Comparison of ENCODE assay signal across 26 cellular contexts in the genomic region with DNA sequence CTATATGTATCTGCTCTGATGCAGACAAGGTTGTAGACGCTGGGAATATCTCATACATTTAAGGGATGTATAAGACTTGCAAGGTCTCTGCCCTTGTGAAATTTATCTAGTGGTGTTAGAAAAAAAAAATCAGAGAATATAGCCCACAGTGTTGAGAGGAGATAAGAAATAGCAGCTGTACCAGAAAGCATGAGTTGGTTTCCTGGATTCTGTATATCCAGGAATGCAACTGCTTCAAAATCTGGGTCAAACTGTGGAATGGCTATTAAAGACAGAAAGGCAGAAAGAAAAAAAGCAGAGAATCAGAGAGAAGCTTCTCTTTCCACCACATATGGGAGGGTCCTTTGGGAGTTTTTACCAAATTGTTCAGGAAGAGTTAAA. TPM values are rescaled to one million over a fixed set of nuclear protein-coding genes. Genes with fewer than 3 reads are reported as not detected.
DNase-seq lines count a peak whose midpoint lies in the region; ATAC-seq and TF ChIP-seq lines count a peak whose summit lies in the region.
"Had no signal": no experiment of that assay in that cellular context is flagged by ENCODE, and none has a peak within 500 bp of the region (broad histone marks: within the 10 kb centered on the region; RNA-seq: fewer than 3 reads in every experiment).

No MANE protein-coding gene starts in this region.

- peaks cover 2% of the 10 kb centered on the region for H3K4me1 ChIP-seq in mesenchymal stem cell (ENCODE audit: control insufficient read depth, insufficient read depth, low read depth, low read length)
- H3K4me1 ChIP-seq in upper lobe of right lung, result peaks cover 15% of the 10 kb centered on the region
- H3K4me1 ChIP-seq: parathyroid adenoma had no signal

- H2BK5ac ChIP-seq in mesenchymal stem cell (ENCODE audit: low read depth, low read length, poor library complexity, severe bottlenecking), result no peak overlapping the region

- H3K23ac ChIP-seq in mesenchymal stem cell (ENCODE audit: low read length in 2 of 2), result no peak overlapping the region

- intact Hi-C loops in upper lobe of right lung (cut with DNase I), result no loop called here

- H3K36me3 ChIP-seq in mesenchymal stem cell (ENCODE audit: control insufficient read depth in 1 of 2, insufficient read depth in 2 of 2, low read depth in 1 of 2, low read length in 2 of 2) (no peaks in the 10 kb centered on the region), upper lobe of right lung (no peaks in the 10 kb centered on the region)
- H3K36me3 ChIP-seq: heart right ventricle, MG63 had no signal

- no peak overlapping the region for H3K4me2 ChIP-seq in mesenchymal stem cell (ENCODE audit: low read length, poor library complexity, severe bottlenecking)

- H4K91ac ChIP-seq in mesenchymal stem cell (ENCODE audit: low read length), result no peak overlapping the region

- H3K4me3 ChIP-seq in mesenchymal stem cell (ENCODE audit: insufficient read depth in 1 of 2, low read depth in 1 of 2, low read length in 2 of 2) (no peak overlapping the region), upper lobe of right lung (no peak overlapping the region)
- H3K4me3 ChIP-seq: heart right ventricle, lung, MG63 had no signal

- H2BK12ac ChIP-seq in mesenchymal stem cell (ENCODE audit: low read length in 2 of 2), result no peak overlapping the region

- H3K9ac ChIP-seq in mesenchymal stem cell (ENCODE audit: low read length), result no peak overlapping the region
- H3K9ac ChIP-seq: parathyroid adenoma had no signal

- no peak overlapping the region for H3K4ac ChIP-seq in mesenchymal stem cell (ENCODE audit: low read depth in 1 of 2, low read length in 2 of 2)

- H3K18ac ChIP-seq in mesenchymal stem cell (ENCODE audit: low read depth in 1 of 2, low read length in 2 of 2), result no peak overlapping the region

- DNase-seq in AG08395 (ENCODE audit: low spot score), result peak; percentile 7
- peak; percentile 13 for DNase-seq in OCI-M1 (lab: John Stamatoyannopoulos, UW)
- peak; percentile 71 for DNase-seq in dermis blood vessel endothelial cell
- peak; percentile 71 for DNase-seq in mesenchymal stem cell
- no peak for DNase-seq in upper lobe of right lung
- DNase-seq in SIG-M5 treated with dmso at 0.1 percent for 504 hours (lab: John Stamatoyannopoulos, UW; ENCODE audit: unreplicated experiment), result no peak
- DNase-seq in SKM-1 treated with dmso at 0.1 percent for 144 hours (lab: John Stamatoyannopoulos, UW; ENCODE audit: unreplicated experiment), result no peak
- DNase-seq: activated CD4-positive, alpha-beta T cell treated with anti-CD3 and anti-CD28 coated beads for 48 hours; activated CD8-positive, alpha-beta memory T cell treated with anti-CD3 and anti-CD28 coated beads, Interleukin-2, amount 10 ng/mL, durations not matched to agents 7 days and 5 days; activated naive CD8-positive, alpha-beta T cell treated with anti-CD3 and anti-CD28 coated beads, Interleukin-2, amount 10 ng/mL, durations not matched to agents 7 days and 5 days; CD4-positive, CD25-positive, alpha-beta regulatory T cell; central memory CD4-positive, alpha-beta T cell; GDM1; heart right ventricle; MG63; naive B cell; NCI-H1436; NCI-H524 treated with DMSO at 0.1 percent for 48 hours; SW 1271 had no signal

- no peak overlapping the region for H2BK120ac ChIP-seq in mesenchymal stem cell (ENCODE audit: low read depth, low read length)

- no peaks in the 10 kb centered on the region for H3K27me3 ChIP-seq in mesenchymal stem cell (ENCODE audit: control insufficient read depth in 1 of 2, insufficient read depth in 1 of 2, low read length in 2 of 2)
- no peaks in the 10 kb centered on the region for H3K27me3 ChIP-seq in upper lobe of right lung
- H3K27me3 ChIP-seq: heart right ventricle, MG63 had no signal

- ATAC-seq in upper lobe of right lung, result no peak
- no peak for ATAC-seq in HG03457 (IDR thresholded peaks at IDR 0.05; ENCODE audit: unreplicated experiment)
- ATAC-seq: activated CD8-positive, alpha-beta memory T cell treated with anti-CD3 and anti-CD28 coated beads, Interleukin-2, amount 10 ng/mL, durations not matched to agents 7 days and 5 days; heart right ventricle; stimulated activated effector memory CD8-positive, alpha-beta T cell treated with anti-CD3 and anti-CD28 coated beads, Interleukin-12 subunit alpha, Interleukin-12 subunit beta, amount 100 ng/mL, for 72 hours had no signal

- WGBS in mesenchymal stem cell, result 65% methylated on average over 1 of the region's 1 CpG

- no peak overlapping the region for H3K14ac ChIP-seq in mesenchymal stem cell (ENCODE audit: low read length in 2 of 2)

- no peak overlapping the region for H2AK5ac ChIP-seq in mesenchymal stem cell (ENCODE audit: low read length, severe bottlenecking)

- no peak for TF ChIP-seq CTCF in upper lobe of right lung (IDR thresholded peaks at IDR 0.05)

- H4K8ac ChIP-seq in mesenchymal stem cell (ENCODE audit: low read length), result no peak overlapping the region

- no peaks in the 10 kb centered on the region for H3K9me3 ChIP-seq in mesenchymal stem cell (ENCODE audit: control insufficient read depth, low read length)
- H3K9me3 ChIP-seq in upper lobe of right lung, result no peaks in the 10 kb centered on the region
- H3K9me3 ChIP-seq: heart right ventricle, MG63 had no signal

- H3K79me1 ChIP-seq in mesenchymal stem cell (replicated peaks; ENCODE audit: low read length, poor library complexity, severe bottlenecking), result no peaks in the 10 kb centered on the region

- no peak overlapping the region for H2BK15ac ChIP-seq in mesenchymal stem cell (ENCODE audit: low read depth, poor library complexity, severe bottlenecking)

- H2AFZ ChIP-seq in mesenchymal stem cell (ENCODE audit: low read depth, low read length), result no peak overlapping the region
- H2AFZ ChIP-seq: parathyroid adenoma had no signal

- H3K27ac ChIP-seq in mesenchymal stem cell (ENCODE audit: low read length, poor library complexity, severe bottlenecking) (no peak overlapping the region), upper lobe of right lung (no peak overlapping the region)
- H3K27ac ChIP-seq: parathyroid adenoma had no signal

RNA-seq across cellular contexts. Expression of a gene that starts 1.5 kb away (rescaled TPM):
- total RNA-seq in dermis blood vessel endothelial cell (not detected in 2 replicates), upper lobe of right lung (not detected)
- 0.06 TPM for polyA plus RNA-seq in mesenchymal stem cell (2013, experiment 1 of 2)
- not detected for polyA plus RNA-seq in mesenchymal stem cell (2013, experiment 2 of 2)
- total RNA-seq: activated CD8-positive, alpha-beta memory T cell treated with anti-CD3 and anti-CD28 coated beads, Interleukin-2, amount 10 ng/mL, durations not matched to agents 7 days and 5 days; activated naive CD8-positive, alpha-beta T cell treated with anti-CD3 and anti-CD28 coated beads, Interleukin-2, amount 10 ng/mL, durations not matched to agents 7 days and 5 days; CD4-positive, CD25-positive, alpha-beta regulatory T cell; heart right ventricle; RPMI7951; temporal lobe had no signal
- polyA plus RNA-seq: CD4-positive, CD25-positive, alpha-beta regulatory T cell; heart right ventricle; IgD-negative memory B cell had no signal

RNA-seq across cellular contexts. Expression of a gene that starts 31.3 kb away (rescaled TPM):
- total RNA-seq in dermis blood vessel endothelial cell (66.2 and 88.7 TPM in 2 replicates), upper lobe of right lung (25.4 TPM)
- 18.9 TPM for polyA plus RNA-seq in mesenchymal stem cell (2013, experiment 1 of 2)
- polyA plus RNA-seq in mesenchymal stem cell (2013, experiment 2 of 2), result 18.3 TPM
- polyA plus RNA-seq: IgD-negative memory B cell had no signal

Comparison
In these comparisons a context has a peak if more than half of its experiments do, and no peak if none do; other contexts are left out.
1. DNase-seq: peak in AG08395 (single experiment), OCI-M1 (single experiment), dermis blood vessel endothelial cell (single experiment) and mesenchymal stem cell (single experiment); none in upper lobe of right lung (single experiment), SIG-M5 treated with dmso at 0.1 percent for 504 hours (single experiment) and SKM-1 treated with dmso at 0.1 percent for 144 hours (single experiment).